9 cellular contexts compared by ENCODE assay signal in genomic region chr13:23695711-23696512, GRCh38.
A peak's percentile ranks its signal among the peaks of the same experiment; 100 is the strongest.
DNase-seq lines count a peak whose midpoint lies in the region; ATAC-seq and FAIRE-seq lines count a peak whose summit lies in the region.
"Had no signal": no experiment of that assay in that cellular context is flagged by ENCODE, and none has a peak within 500 bp of the region (broad histone marks: within the 10 kb centered on the region; RNA-seq: fewer than 3 reads in every experiment).

No MANE protein-coding gene starts in this region.

- no peak for FAIRE-seq in RCC 7860 (lab: Jason Lieb, UNC)
- FAIRE-seq: islet of Langerhans had no signal

- DNase-seq in activated T-cell treated with anti-CD3 and anti-CD28 coated beads for 48 hours (ENCODE audit: low read depth) (peak; percentile 38), kidney tubule cell (ENCODE audit: low spot score) (peak; percentile 35), medulla oblongata (ENCODE audit: extremely low spot score) (no peak), RCC 7860 (ENCODE audit: low spot score) (no peak)
- peak; percentile 24 to 32 for DNase-seq in stimulated activated CD8-positive, alpha-beta memory T cell treated with anti-CD3 and anti-CD28 coated beads, Interleukin-7, amount 100 ng/mL, for 48 hours (ENCODE audit: extremely low read depth in 1 of 2, low read depth in 1 of 2)

- ATAC-seq in GM19328 (IDR thresholded peaks at IDR 0.05; ENCODE audit: unreplicated experiment): peak; percentile 82
- peak; percentile 84 for ATAC-seq in HG03469 (IDR thresholded peaks at IDR 0.05; ENCODE audit: unreplicated experiment)
- ATAC-seq in HG03457 (IDR thresholded peaks at IDR 0.05; ENCODE audit: unreplicated experiment): no peak

Comparison
In these comparisons a context has a peak if more than half of its experiments do, and no peak if none do; other contexts are left out.
1. DNase-seq: peak in activated T-cell treated with anti-CD3 and anti-CD28 coated beads for 48 hours (single experiment), kidney tubule cell (single experiment) and stimulated activated CD8-positive, alpha-beta memory T cell treated with anti-CD3 and anti-CD28 coated beads, Interleukin-7, amount 100 ng/mL, for 48 hours (2 of 2); none in medulla oblongata (single experiment) and RCC 7860 (single experiment).